ENCODE assay signal across 18 cellular contexts in the genomic region with DNA sequence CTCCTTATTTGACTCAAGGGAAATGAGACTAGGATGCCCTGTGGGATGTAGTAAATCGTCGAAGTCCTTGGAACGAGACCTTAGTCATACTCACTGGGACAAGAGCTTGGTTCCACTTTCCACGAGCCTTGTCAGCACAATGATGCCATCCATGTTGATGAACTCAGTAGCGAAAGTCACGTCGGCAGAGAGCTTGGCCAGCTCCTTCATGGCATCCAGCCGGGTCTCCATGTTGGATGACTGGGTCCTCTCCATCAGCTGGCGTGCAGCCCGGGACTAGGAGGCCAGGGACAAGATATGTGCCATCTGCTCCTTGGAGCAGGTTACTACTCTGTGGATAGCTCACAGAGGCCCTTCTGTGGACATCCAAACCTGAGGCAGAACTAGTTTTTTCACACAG.
"Had no signal": no experiment of that assay in that cellular context is flagged by ENCODE, and none has a peak within 500 bp of the region (broad histone marks: within the 10 kb centered on the region; RNA-seq: fewer than 3 reads in every experiment).

No MANE protein-coding gene starts in this region.

- H3K4me1 ChIP-seq: breast epithelium had no signal

- H3K27ac ChIP-seq: breast epithelium, left lung, thoracic aorta, VCaP had no signal

- H3K9me3 ChIP-seq: breast epithelium, left lung, thoracic aorta had no signal

- H3K27me3 ChIP-seq: breast epithelium, left lung had no signal

- H3K36me3 ChIP-seq: breast epithelium had no signal

- DNase-seq: activated CD4-positive, CD25-positive, alpha-beta regulatory T cell treated with anti-CD3 and anti-CD28 coated beads, Interleukin-2, amount 50 U/mL, for 72 hours; activated CD8-positive, alpha-beta memory T cell treated with anti-CD3 and anti-CD28 coated beads, Interleukin-2, amount 50 U/mL, for 48 hours; activated naive CD4-positive, alpha-beta T cell; activated T-cell treated with anti-CD3 and anti-CD28 coated beads, Interleukin-2, amount 50 U/mL, for 4 hours; effector CD8-positive, alpha-beta T cell; erythroblast; foreskin fibroblast; kidney glomerular epithelial cell; left lung; naive thymus-derived CD4-positive, alpha-beta T cell; occipital lobe; posterior cingulate gyrus; stimulated activated CD4-positive, alpha-beta T cell treated with anti-CD3 and anti-CD28 coated beads, Interleukin-4, amount 100 ng/mL, for 1 hour; stimulated activated naive CD4-positive, alpha-beta T cell had no signal

- ATAC-seq: activated T-cell treated with anti-CD3 and anti-CD28 coated beads, Interleukin-2, amount 50 U/mL, for 4 hours; left lung; naive thymus-derived CD4-positive, alpha-beta T cell had no signal

- H3K4me3 ChIP-seq: breast epithelium, left lung, lung, thoracic aorta had no signal
